ENCODE assay signal across 7 cellular contexts in the genomic region with DNA sequence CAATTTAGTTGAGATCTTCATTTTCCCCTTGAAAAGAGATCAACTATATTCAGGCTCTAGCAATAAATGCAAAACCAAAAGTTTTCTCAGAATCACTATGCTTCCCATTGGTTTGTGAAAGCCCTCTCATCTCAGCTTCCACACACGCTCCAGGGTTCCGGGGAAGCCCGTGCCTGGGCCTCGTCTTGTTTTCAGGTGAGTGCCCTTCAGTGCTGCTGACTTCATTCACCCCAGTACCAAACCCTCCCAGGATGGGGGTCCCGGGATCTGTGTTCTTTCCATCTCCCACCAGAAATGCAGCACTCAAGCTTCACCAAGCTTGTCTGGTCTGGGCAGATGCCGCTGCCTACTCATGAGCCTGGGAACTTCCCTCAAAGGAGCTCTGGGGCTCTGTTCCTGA.
"Had no signal": no experiment of that assay in that cellular context is flagged by ENCODE, and none has a peak within 500 bp of the region (broad histone marks: within the 10 kb centered on the region; RNA-seq: fewer than 3 reads in every experiment).

No MANE protein-coding gene starts in this region.

- DNase-seq: GOT3, H7, IMR-90 had no signal

- H3K36me3 ChIP-seq: HAP-1 had no signal

- H3K4me1 ChIP-seq: HAP-1 had no signal

- FAIRE-seq: HTR-8/SVneo, K562 had no signal

- H3K9me3 ChIP-seq: HAP-1 had no signal

- ATAC-seq: HCT116, K562 had no signal

- H3K4me3 ChIP-seq: HAP-1, K562 had no signal
